19 cellular contexts compared by ENCODE assay signal in genomic region chr5:143056331-143056689, GRCh38.
DNase-seq lines count a peak whose midpoint lies in the region; ATAC-seq and TF ChIP-seq lines count a peak whose summit lies in the region.
"Had no signal": no experiment of that assay in that cellular context is flagged by ENCODE, and none has a peak within 500 bp of the region (broad histone marks: within the 10 kb centered on the region; RNA-seq: fewer than 3 reads in every experiment).

No MANE protein-coding gene starts in this region.

- no peak for TF ChIP-seq CTCF in GM12864 (IDR thresholded peaks at IDR 0.05; ENCODE audit: low read depth, low read length, missing control alignments)
- no peak for TF ChIP-seq CTCF in osteoblast (IDR thresholded peaks at IDR 0.05; ENCODE audit: extremely low read depth, low read depth, low read length)

- peak overlapping the region; percentile 67 for H3K27ac ChIP-seq in osteoblast (ENCODE audit: low read depth, low read length)
- H3K27ac ChIP-seq: epithelial cell of prostate had no signal

- no peaks in the 10 kb centered on the region for H3K79me2 ChIP-seq in osteoblast (ENCODE audit: insufficient read depth, low read length)

- H2AFZ ChIP-seq in osteoblast (ENCODE audit: low read length) = no peak overlapping the region

- H4K20me1 ChIP-seq in osteoblast (ENCODE audit: insufficient read depth, low read length) = no peaks in the 10 kb centered on the region

- no peaks in the 10 kb centered on the region for H3K27me3 ChIP-seq in adipocyte (replicated peaks; ENCODE audit: control insufficient read depth, insufficient read depth, low read length)
- H3K27me3 ChIP-seq in osteoblast (ENCODE audit: insufficient read depth, low read length) = no peaks in the 10 kb centered on the region

- no peak overlapping the region for H3K9ac ChIP-seq in adipocyte (ENCODE audit: low read length)

- H3K4me3 ChIP-seq in GM12864 (ENCODE audit: low read depth, low read length) (peak overlapping the region; percentile 26), adipocyte (ENCODE audit: low read length) (no peak overlapping the region), osteoblast (ENCODE audit: insufficient read depth, low read length) (no peak overlapping the region)

- H3K9me3 ChIP-seq in adipocyte (ENCODE audit: control insufficient read depth, low read length) (no peaks in the 10 kb centered on the region), osteoblast (ENCODE audit: low read depth, low read length) (no peaks in the 10 kb centered on the region)

- peaks cover 3% of the 10 kb centered on the region for H3K36me3 ChIP-seq in adipocyte (ENCODE audit: control insufficient read depth, insufficient read depth, low read length, severe bottlenecking)
- no peaks in the 10 kb centered on the region for H3K36me3 ChIP-seq in osteoblast (ENCODE audit: insufficient read depth, low read length)

- ATAC-seq in HG02885 (IDR thresholded peaks at IDR 0.05; ENCODE audit: poor library complexity, unreplicated experiment) (peak; percentile 5), GM18907 (IDR thresholded peaks at IDR 0.05; ENCODE audit: unreplicated experiment) (no peak), HG02970 (IDR thresholded peaks at IDR 0.05; ENCODE audit: low FRiP score, unreplicated experiment) (no peak)
- ATAC-seq: left lobe of liver had no signal

- H3K4me2 ChIP-seq in osteoblast (ENCODE audit: insufficient read depth, low read length) = no peak overlapping the region

- DNase-seq in GM12864 (ENCODE audit: low read depth) (no peak), adipocyte (ENCODE audit: low read depth) (peak; percentile 35), osteoblast (ENCODE audit: insufficient read length, low spot score, missing footprints) (no peak), SKM-1 treated with dmso at 0.1 percent for 144 hours (lab: John Stamatoyannopoulos, UW; ENCODE audit: unreplicated experiment) (no peak)
- DNase-seq: activated CD4-positive, alpha-beta T cell treated with anti-CD3 and anti-CD28 coated beads, Interleukin-2, amount 10 ng/mL, durations not matched to agents 7 days and 5 days; activated naive CD4-positive, alpha-beta T cell treated with anti-CD3 and anti-CD28 coated beads, Interleukin-2, amount 50 U/mL, for 16 hours; CD4-positive, alpha-beta T cell; central memory CD4-positive, alpha-beta T cell; H7; naive B cell; NCI-H1930; retina; Right ventricle myocardium superior; T-helper 9 cell had no signal

- H3K4me1 ChIP-seq in adipocyte (ENCODE audit: control insufficient read depth, insufficient read depth, low read length) (peaks cover 55% of the 10 kb centered on the region), osteoblast (ENCODE audit: insufficient read depth, low read length) (peaks cover 65% of the 10 kb centered on the region)
